In genomic region chrX:20144491-20144890, GRCh38 we compare ENCODE assay signal across 16 cellular contexts. TPM values are rescaled to one million over a fixed set of nuclear protein-coding genes. Genes with fewer than 3 reads are reported as not detected.
DNase-seq lines count a peak whose midpoint lies in the region; ATAC-seq and TF ChIP-seq lines count a peak whose summit lies in the region.
"Had no signal": no experiment of that assay in that cellular context is flagged by ENCODE, and none has a peak within 500 bp of the region (broad histone marks: within the 10 kb centered on the region; RNA-seq: fewer than 3 reads in every experiment).

No MANE protein-coding gene starts in this region.

- H3K4me1 ChIP-seq in SK-N-SH (ENCODE audit: control insufficient read depth in 1 of 2, insufficient read depth in 2 of 2, low read depth in 1 of 2, low read length in 1 of 2) (peaks cover 4 to 9% of the 10 kb centered on the region in 2 experiments; a peak in 2 of 4 replicates), SJCRH30 (peaks cover 6% of the 10 kb centered on the region; the same call in 1 of the 2 replicates)

- peaks cover 2 to 11% of the 10 kb centered on the region in 2 experiments for H3K36me3 ChIP-seq in SK-N-SH (replicated peaks in 1 of 2; ENCODE audit: control insufficient read depth in 1 of 2, insufficient read depth in 2 of 2, low read length in 1 of 2)
- H3K36me3 ChIP-seq in SJCRH30: peaks cover 8% of the 10 kb centered on the region
- H3K36me3 ChIP-seq: transverse colon had no signal

- no peaks in the 10 kb centered on the region for H3F3A ChIP-seq in SK-N-SH (replicated peaks; ENCODE audit: insufficient read depth)

- peak overlapping the region in 1 of 2 experiments; percentile 15; a peak in 1 of 4 replicates for H3K27ac ChIP-seq in SK-N-SH (ENCODE audit: low read depth in 2 of 2, low read length in 1 of 2)
- no peak overlapping the region for H3K27ac ChIP-seq in SJCRH30
- H3K27ac ChIP-seq: A549, transverse colon had no signal

- H3K9ac ChIP-seq in SK-N-SH: no peak overlapping the region

- H3K9me2 ChIP-seq in SK-N-SH: no peaks in the 10 kb centered on the region

- CTCF ChIA-PET in SK-N-SH (lab: Yijun Ruan, JAX): no interaction called here

- H3K79me2 ChIP-seq in SK-N-SH (ENCODE audit: insufficient read depth): peaks cover 21% of the 10 kb centered on the region

- no peak for ATAC-seq in SK-N-SH treated with all-trans-retinoic acid at 6 μM for 48 hours
- no peak for ATAC-seq in HG03045 (IDR thresholded peaks at IDR 0.05; ENCODE audit: unreplicated experiment)
- ATAC-seq: A549 had no signal

- no peak for TF ChIP-seq EP300 in SK-N-SH (IDR thresholded peaks at IDR 0.05; ENCODE audit: borderline replicate concordance in 1 of 2, low read depth in 1 of 2, low read length in 1 of 2)

- TF ChIP-seq RAD21 in SK-N-SH (IDR thresholded peaks at IDR 0.05; ENCODE audit: low read length): no peak

- H3K4me2 ChIP-seq in SK-N-SH: no peak overlapping the region
- H3K4me2 ChIP-seq: A549 had no signal

- 51% methylated on average over 3 of the region's 3 CpGs for WGBS in SK-N-SH (ENCODE audit: low lambda C conversion rate)

- no peak overlapping the region for H2AFZ ChIP-seq in SK-N-SH (ENCODE audit: low read depth)

- H3K4me3 ChIP-seq in SK-N-SH (ENCODE audit: low read depth in 2 of 2, low read length in 1 of 2) (no peak overlapping the region), HFF-Myc (replicated peaks; ENCODE audit: low read depth, low read length) (no peak overlapping the region), SJCRH30 (no peak overlapping the region)
- H3K4me3 ChIP-seq: A549, HAP-1, transverse colon had no signal

- no peaks in the 10 kb centered on the region for H3K9me3 ChIP-seq in SK-N-SH
- no peaks in the 10 kb centered on the region for H3K9me3 ChIP-seq in SJCRH30 (replicated peaks)
- H3K9me3 ChIP-seq: A549, HAP-1, transverse colon had no signal

- TF ChIP-seq CTCF in SK-N-SH (IDR thresholded peaks at IDR 0.05) (no peak), HFF-Myc (IDR thresholded peaks at IDR 0.05; ENCODE audit: low read depth, low read length, missing control alignments) (no peak)

- no peak for DNase-seq in SK-N-SH
- DNase-seq in HFF-Myc (ENCODE audit: extremely low read depth, low read depth): peak; percentile 76
- DNase-seq in SW 1271 (lab: John Stamatoyannopoulos, UW): peak; percentile 10 to 36
- DNase-seq in glomerular endothelial cell (ENCODE audit: extremely low read depth, low read depth, low spot score): peak; percentile 45
- no peak for DNase-seq in SJCRH30
- no peak for DNase-seq in DMS114 treated with DMSO at 0.1 percent for 48 hours (lab: John Stamatoyannopoulos, UW; ENCODE audit: unreplicated experiment)
- DNase-seq: activated CD8-positive, alpha-beta memory T cell treated with anti-CD3 and anti-CD28 coated beads, Interleukin-2, amount 50 U/mL, for 48 hours; DMS79 treated with DMSO at 0.1 percent for 48 hours; erythroblast; naive B cell; transverse colon had no signal

- H3K27me3 ChIP-seq in SK-N-SH (ENCODE audit: insufficient read depth) (no peaks in the 10 kb centered on the region), SJCRH30 (no peaks in the 10 kb centered on the region)
- H3K27me3 ChIP-seq: transverse colon had no signal

- peaks cover 15% of the 10 kb centered on the region for H4K20me1 ChIP-seq in SK-N-SH (ENCODE audit: insufficient read depth)

- POLR2A ChIA-PET in SK-N-SH (lab: Yijun Ruan, JAX): no interaction called here

TF ChIP-seq in SK-N-SH, 30 proteins besides CTCF, POLR2A, EP300 and RAD21:
- TF ChIP-seq PBX3 (IDR thresholded peaks at IDR 0.05) (peak; percentile 50; the same call in 1 of the 2 replicates), MAX (IDR thresholded peaks at IDR 0.05; ENCODE audit: low read depth) (peak; percentile 79), TAF1 (IDR thresholded peaks at IDR 0.05; ENCODE audit: borderline replicate concordance, low read depth, low read length) (no peak), FOSL2 (IDR thresholded peaks at IDR 0.05; ENCODE audit: borderline replicate concordance, low read depth) (peak; percentile 58; the same call in 1 of the 2 replicates), CHD2 (IDR thresholded peaks at IDR 0.05; ENCODE audit: low read length, partially characterized antibody) (no peak), TEAD4 (IDR thresholded peaks at IDR 0.05; ENCODE audit: borderline replicate concordance, insufficient read depth) (no peak), JUND (IDR thresholded peaks at IDR 0.05) (peak; percentile 59), TCF12 (IDR thresholded peaks at IDR 0.05) (peak; percentile 94)

TF ChIP-seq in SK-N-SH treated with all-trans-retinoic acid at 6 μM for 48 hours, 23 proteins besides CTCF, POLR2A, EP300 and RAD21 (continues in another document):
- no peak for TF ChIP-seq PPARA (CRISPR knock-in tag; IDR thresholded peaks at IDR 0.05; ENCODE audit: borderline replicate concordance)
- TF ChIP-seq BACH2 (CRISPR knock-in tag; IDR thresholded peaks at IDR 0.05; ENCODE audit: borderline replicate concordance): no peak
- TF ChIP-seq ZNF70 (CRISPR knock-in tag; IDR thresholded peaks at IDR 0.05): no peak
- no peak for TF ChIP-seq ZNF8 (CRISPR knock-in tag; IDR thresholded peaks at IDR 0.05)
- TF ChIP-seq ZC3H10 (CRISPR knock-in tag; IDR thresholded peaks at IDR 0.05): no peak
- TF ChIP-seq PATZ1 (CRISPR knock-in tag; IDR thresholded peaks at IDR 0.05; ENCODE audit: borderline replicate concordance): no peak
- no peak for TF ChIP-seq ZFP30 (CRISPR knock-in tag; IDR thresholded peaks at IDR 0.05)
- no peak for TF ChIP-seq GLIS3 (CRISPR knock-in tag; IDR thresholded peaks at IDR 0.05)
- no peak for TF ChIP-seq TSHZ2 (CRISPR knock-in tag; IDR thresholded peaks at IDR 0.05)
- TF ChIP-seq CSDC2 (CRISPR knock-in tag; IDR thresholded peaks at IDR 0.05): no peak
- TF ChIP-seq POU6F1 (CRISPR knock-in tag; IDR thresholded peaks at IDR 0.05; ENCODE audit: borderline replicate concordance, low read depth): no peak

RNA-seq across cellular contexts. Expression of gene EIF1AX, which starts 2.9 kb away (rescaled TPM):
- 18.2 and 21.6 TPM in 2 replicates for polyA plus RNA-seq in SK-N-SH (2012; rRNA removed)
- polyA plus RNA-seq in SK-N-SH (2012; cell fraction: cytosol; rRNA removed): 27.6 and 45.1 TPM in 2 replicates
- polyA plus RNA-seq in SK-N-SH (2012; cell fraction: nucleus; rRNA removed): 10.7 and 17.6 TPM in 2 replicates
- 44.7 and 48.1 TPM in 2 replicates for total RNA-seq in glomerular endothelial cell
- total RNA-seq in SJCRH30 (2014; rRNA removed; shearing (Covaris generic)): 176 and 207 TPM in 2 replicates

RNA-seq across cellular contexts. Expression of gene MAP7D2, which starts 27.8 kb away (rescaled TPM):
- 1.0 and 2.7 TPM in 2 replicates for polyA plus RNA-seq in SK-N-SH (2012; rRNA removed)
- polyA plus RNA-seq in SK-N-SH (2012; cell fraction: cytosol; rRNA removed): 2.1 and 2.4 TPM in 2 replicates
- polyA plus RNA-seq in SK-N-SH (2012; cell fraction: nucleus; rRNA removed): 3.1 and 3.3 TPM in 2 replicates
- total RNA-seq in glomerular endothelial cell: 0.58 TPM in 2 replicates
- 0.05 and 0.08 TPM in 2 replicates for total RNA-seq in SJCRH30 (2014; rRNA removed; shearing (Covaris generic))
- total RNA-seq: skeletal muscle tissue had no signal

Comparison
In these comparisons a context has a peak if more than half of its experiments do, and no peak if none do; other contexts are left out.
1. DNase-seq: peak in HFF-Myc (single experiment), SW 1271 (2 of 2) and glomerular endothelial cell (single experiment); none in SK-N-SH (single experiment), SJCRH30 (0 of 2) and DMS114 treated with DMSO at 0.1 percent for 48 hours (single experiment).